ENCODE assay signal across 1 cellular context in the genomic region with DNA sequence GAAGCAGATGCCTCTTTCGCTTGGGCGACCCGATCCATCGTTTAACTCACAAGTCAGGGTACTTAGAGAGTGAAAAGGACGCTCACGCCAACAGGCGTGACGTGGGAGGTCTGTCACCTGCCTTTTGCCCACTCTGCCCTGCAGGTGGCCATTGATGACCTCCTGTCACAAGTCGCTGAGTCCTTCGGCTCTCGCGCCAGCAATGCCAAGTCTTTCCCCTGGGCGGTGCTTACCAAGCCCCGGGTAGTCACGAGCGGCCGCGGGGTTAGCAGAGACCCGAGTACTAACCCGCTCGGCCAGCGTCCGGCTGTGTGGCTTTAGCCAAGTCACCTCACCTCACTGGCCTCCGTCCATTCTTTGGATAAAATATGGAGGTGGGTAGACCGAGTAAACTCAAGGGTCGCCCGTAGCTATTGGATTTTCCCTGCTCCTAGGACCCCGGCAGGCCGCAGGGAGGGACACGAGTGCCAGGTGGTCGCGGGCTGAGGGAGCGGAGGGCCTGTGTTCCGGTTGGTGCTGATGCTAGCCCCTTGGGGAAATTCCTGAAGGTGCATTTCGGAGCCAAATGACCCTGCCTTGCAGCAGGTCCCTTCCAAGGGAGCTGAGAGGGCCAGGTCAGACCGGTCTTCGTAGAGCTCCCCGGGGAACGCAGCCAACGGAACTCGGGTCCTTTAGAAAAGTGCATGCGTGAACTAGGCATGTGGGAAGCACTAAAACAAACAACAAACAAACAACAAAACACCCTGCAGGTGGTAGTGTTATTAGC.
TF ChIP-seq lines count a peak whose summit lies in the region.

No MANE protein-coding gene starts in this region.

TF ChIP-seq in HepG2, 621 proteins besides CTCF, POLR2A, EP300 and RAD21 (continued from another document):
- TF ChIP-seq, protein P1, sequence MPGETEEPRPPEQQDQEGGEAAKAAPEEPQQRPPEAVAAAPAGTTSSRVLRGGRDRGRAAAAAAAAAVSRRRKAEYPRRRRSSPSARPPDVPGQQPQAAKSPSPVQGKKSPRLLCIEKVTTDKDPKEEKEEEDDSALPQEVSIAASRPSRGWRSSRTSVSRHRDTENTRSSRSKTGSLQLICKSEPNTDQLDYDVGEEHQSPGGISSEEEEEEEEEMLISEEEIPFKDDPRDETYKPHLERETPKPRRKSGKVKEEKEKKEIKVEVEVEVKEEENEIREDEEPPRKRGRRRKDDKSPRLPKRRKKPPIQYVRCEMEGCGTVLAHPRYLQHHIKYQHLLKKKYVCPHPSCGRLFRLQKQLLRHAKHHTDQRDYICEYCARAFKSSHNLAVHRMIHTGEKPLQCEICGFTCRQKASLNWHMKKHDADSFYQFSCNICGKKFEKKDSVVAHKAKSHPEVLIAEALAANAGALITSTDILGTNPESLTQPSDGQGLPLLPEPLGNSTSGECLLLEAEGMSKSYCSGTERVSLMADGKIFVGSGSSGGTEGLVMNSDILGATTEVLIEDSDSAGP (CRISPR knock-in tag; IDR thresholded peaks at IDR 0.05; ENCODE audit: borderline replicate concordance) = peak; percentile 47; the same call in 1 of the 2 replicates
- TF ChIP-seq, protein P2, sequence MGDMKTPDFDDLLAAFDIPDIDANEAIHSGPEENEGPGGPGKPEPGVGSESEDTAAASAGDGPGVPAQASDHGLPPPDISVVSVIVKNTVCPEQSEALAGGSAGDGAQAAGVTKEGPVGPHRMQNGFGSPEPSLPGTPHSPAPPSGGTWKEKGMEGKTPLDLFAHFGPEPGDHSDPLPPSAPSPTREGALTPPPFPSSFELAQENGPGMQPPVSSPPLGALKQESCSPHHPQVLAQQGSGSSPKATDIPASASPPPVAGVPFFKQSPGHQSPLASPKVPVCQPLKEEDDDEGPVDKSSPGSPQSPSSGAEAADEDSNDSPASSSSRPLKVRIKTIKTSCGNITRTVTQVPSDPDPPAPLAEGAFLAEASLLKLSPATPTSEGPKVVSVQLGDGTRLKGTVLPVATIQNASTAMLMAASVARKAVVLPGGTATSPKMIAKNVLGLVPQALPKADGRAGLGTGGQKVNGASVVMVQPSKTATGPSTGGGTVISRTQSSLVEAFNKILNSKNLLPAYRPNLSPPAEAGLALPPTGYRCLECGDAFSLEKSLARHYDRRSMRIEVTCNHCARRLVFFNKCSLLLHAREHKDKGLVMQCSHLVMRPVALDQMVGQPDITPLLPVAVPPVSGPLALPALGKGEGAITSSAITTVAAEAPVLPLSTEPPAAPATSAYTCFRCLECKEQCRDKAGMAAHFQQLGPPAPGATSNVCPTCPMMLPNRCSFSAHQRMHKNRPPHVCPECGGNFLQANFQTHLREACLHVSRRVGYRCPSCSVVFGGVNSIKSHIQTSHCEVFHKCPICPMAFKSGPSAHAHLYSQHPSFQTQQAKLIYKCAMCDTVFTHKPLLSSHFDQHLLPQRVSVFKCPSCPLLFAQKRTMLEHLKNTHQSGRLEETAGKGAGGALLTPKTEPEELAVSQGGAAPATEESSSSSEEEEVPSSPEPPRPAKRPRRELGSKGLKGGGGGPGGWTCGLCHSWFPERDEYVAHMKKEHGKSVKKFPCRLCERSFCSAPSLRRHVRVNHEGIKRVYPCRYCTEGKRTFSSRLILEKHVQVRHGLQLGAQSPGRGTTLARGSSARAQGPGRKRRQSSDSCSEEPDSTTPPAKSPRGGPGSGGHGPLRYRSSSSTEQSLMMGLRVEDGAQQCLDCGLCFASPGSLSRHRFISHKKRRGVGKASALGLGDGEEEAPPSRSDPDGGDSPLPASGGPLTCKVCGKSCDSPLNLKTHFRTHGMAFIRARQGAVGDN (CRISPR knock-in tag; IDR thresholded peaks at IDR 0.05) = 0 out of 2 replicates have a peak, but pooled peaks have one; percentile 35
- 0 out of 2 replicates have a peak, but pooled peaks have one; percentile 22 for TF ChIP-seq ZNF644 (CRISPR knock-in tag; IDR thresholded peaks at IDR 0.05; ENCODE audit: low read depth)
- 0 out of 2 replicates have a peak, but pooled peaks have one; percentile 44 for TF ChIP-seq EZH2 (conservative IDR thresholded peaks at IDR 0.05; ENCODE audit: low read depth, low read length)
- TF ChIP-seq, protein P3, sequence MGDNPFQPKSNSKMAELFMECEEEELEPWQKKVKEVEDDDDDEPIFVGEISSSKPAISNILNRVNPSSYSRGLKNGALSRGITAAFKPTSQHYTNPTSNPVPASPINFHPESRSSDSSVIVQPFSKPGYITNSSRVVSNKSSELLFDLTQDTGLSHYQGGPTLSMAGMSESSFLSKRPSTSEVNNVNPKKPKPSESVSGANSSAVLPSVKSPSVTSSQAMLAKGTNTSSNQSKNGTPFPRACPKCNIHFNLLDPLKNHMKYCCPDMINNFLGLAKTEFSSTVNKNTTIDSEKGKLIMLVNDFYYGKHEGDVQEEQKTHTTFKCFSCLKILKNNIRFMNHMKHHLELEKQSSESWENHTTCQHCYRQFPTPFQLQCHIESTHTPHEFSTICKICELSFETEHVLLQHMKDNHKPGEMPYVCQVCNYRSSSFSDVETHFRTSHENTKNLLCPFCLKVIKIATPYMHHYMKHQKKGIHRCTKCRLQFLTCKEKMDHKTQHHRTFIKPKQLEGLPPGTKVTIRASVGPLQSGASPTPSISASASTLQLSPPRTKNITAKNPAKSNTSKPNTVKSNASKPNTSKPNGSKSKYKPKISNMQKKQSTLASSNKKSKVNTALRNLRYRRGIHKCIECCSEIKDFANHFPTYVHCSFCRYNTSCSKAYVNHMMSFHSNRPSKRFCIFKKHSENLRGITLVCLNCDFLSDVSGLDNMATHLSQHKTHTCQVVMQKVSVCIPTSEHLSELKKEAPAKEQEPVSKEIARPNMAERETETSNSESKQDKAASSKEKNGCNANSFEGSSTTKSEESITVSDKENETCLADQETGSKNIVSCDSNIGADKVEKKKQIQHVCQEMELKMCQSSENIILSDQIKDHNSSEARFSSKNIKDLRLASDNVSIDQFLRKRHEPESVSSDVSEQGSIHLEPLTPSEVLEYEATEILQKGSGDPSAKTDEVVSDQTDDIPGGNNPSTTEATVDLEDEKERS (CRISPR knock-in tag; IDR thresholded peaks at IDR 0.05) = no peak
- TF ChIP-seq ZNF460 (CRISPR knock-in tag; IDR thresholded peaks at IDR 0.05; ENCODE audit: borderline replicate concordance) = no peak
- peak; percentile 74 for TF ChIP-seq CREB1 (IDR thresholded peaks at IDR 0.05)
- TF ChIP-seq CREB1 (CRISPR knock-in tag; IDR thresholded peaks at IDR 0.05) = no peak
- TF ChIP-seq ZNF777 (CRISPR knock-in tag; IDR thresholded peaks at IDR 0.05) = peak; percentile 43; the same call in 1 of the 2 replicates
- TF ChIP-seq, protein P4, sequence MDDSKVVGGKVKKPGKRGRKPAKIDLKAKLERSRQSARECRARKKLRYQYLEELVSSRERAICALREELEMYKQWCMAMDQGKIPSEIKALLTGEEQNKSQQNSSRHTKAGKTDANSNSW (CRISPR knock-in tag; IDR thresholded peaks at IDR 0.05; ENCODE audit: borderline replicate concordance) = peak; percentile 29; the same call in 1 of the 2 replicates
- TF ChIP-seq MEIS2 (CRISPR knock-in tag; IDR thresholded peaks at IDR 0.05) = no peak
- TF ChIP-seq ETV5 (CRISPR knock-in tag; IDR thresholded peaks at IDR 0.05; ENCODE audit: borderline replicate concordance) = no peak
- no peak for TF ChIP-seq DRAP1 (CRISPR knock-in tag; IDR thresholded peaks at IDR 0.05)
- 0 out of 2 replicates have a peak, but pooled peaks have one; percentile 10 for TF ChIP-seq ZNF607 (CRISPR knock-in tag; IDR thresholded peaks at IDR 0.05; ENCODE audit: borderline replicate concordance)
- TF ChIP-seq, protein P5, sequence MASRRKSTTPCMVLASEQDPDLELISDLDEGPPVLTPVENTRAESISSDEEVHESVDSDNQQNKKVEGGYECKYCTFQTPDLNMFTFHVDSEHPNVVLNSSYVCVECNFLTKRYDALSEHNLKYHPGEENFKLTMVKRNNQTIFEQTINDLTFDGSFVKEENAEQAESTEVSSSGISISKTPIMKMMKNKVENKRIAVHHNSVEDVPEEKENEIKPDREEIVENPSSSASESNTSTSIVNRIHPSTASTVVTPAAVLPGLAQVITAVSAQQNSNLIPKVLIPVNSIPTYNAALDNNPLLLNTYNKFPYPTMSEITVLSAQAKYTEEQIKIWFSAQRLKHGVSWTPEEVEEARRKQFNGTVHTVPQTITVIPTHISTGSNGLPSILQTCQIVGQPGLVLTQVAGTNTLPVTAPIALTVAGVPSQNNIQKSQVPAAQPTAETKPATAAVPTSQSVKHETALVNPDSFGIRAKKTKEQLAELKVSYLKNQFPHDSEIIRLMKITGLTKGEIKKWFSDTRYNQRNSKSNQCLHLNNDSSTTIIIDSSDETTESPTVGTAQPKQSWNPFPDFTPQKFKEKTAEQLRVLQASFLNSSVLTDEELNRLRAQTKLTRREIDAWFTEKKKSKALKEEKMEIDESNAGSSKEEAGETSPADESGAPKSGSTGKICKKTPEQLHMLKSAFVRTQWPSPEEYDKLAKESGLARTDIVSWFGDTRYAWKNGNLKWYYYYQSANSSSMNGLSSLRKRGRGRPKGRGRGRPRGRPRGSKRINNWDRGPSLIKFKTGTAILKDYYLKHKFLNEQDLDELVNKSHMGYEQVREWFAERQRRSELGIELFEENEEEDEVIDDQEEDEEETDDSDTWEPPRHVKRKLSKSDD (CRISPR knock-in tag; IDR thresholded peaks at IDR 0.05; ENCODE audit: low read depth) = no peak; the same call in 1 of the 2 replicates
- peak; percentile 32; the same call in 1 of the 2 replicates for TF ChIP-seq HNRNPL (IDR thresholded peaks at IDR 0.05; ENCODE audit: low read depth, low read length)
- TF ChIP-seq ZNF891 (CRISPR knock-in tag; IDR thresholded peaks at IDR 0.05) = peak; percentile 32; the same call in 1 of the 2 replicates
- no peak for TF ChIP-seq JUN (CRISPR knock-in tag; IDR thresholded peaks at IDR 0.05)
- TF ChIP-seq ZNF598 (CRISPR knock-in tag; IDR thresholded peaks at IDR 0.05; ENCODE audit: borderline replicate concordance) = 0 out of 2 replicates have a peak, but pooled peaks have one; percentile 9
- TF ChIP-seq, protein P6, sequence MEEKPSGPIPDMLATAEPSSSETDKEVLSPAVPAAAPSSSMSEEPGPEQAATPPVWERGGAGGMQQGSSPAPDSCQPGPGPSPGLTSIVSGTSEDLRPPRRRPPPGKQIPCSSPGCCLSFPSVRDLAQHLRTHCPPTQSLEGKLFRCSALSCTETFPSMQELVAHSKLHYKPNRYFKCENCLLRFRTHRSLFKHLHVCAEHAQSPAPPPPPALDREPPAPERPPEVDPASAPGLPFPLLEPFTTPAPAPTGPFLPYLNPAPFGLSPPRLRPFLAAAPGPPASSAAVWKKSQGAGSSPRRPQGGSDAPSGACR (CRISPR knock-in tag; IDR thresholded peaks at IDR 0.05) = 0 out of 2 replicates have a peak, but pooled peaks have one; percentile 3
- peak; percentile 4 for TF ChIP-seq ZNF407 (CRISPR knock-in tag; IDR thresholded peaks at IDR 0.05; ENCODE audit: not compliant biosample characterization)
- TF ChIP-seq, protein P7, sequence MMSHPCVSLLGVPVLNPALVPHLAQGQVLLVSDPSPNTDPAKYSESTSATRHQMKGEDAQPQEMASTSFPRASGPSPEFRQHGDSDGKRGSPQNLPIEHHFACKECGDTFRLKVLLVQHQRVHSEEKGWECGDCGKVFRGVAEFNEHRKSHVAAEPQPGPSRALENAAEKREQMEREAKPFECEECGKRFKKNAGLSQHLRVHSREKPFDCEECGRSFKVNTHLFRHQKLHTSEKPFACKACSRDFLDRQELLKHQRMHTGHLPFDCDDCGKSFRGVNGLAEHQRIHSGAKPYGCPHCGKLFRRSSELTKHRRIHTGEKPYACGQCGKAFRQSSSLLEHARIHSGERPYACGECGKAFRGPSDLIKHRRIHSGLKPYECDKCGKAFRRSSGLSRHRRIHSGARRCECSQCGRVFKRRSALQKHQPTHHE (CRISPR knock-in tag; IDR thresholded peaks at IDR 0.05; ENCODE audit: borderline replicate concordance) = 0 out of 2 replicates have a peak, but pooled peaks have one; percentile 25
